Comparison of ENCODE assay signal across 20 cellular contexts in the genomic region with DNA sequence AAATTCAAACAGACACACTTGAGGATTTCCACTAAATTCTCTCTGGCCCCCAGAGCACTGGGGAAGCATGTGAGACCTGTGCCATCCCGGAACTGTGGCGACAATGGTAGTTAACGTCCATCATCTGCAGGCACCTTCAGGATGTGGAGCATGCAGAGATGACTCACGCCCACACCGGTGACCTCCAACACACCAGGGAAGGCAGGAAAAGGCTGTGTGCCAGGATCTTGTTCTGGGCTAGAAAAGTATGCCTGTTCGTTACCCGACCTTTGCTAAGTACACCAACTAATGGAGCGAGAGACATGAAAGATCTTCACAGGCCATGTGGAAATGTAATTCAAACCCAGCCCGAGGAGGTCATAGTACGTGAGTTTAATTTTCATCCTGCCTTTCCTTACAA.
DNase-seq lines count a peak whose midpoint lies in the region; ATAC-seq, FAIRE-seq and TF ChIP-seq lines count a peak whose summit lies in the region.
"Had no signal": no experiment of that assay in that cellular context is flagged by ENCODE, and none has a peak within 500 bp of the region (broad histone marks: within the 10 kb centered on the region; RNA-seq: fewer than 3 reads in every experiment).

No MANE protein-coding gene starts in this region.

- dilution Hi-C loops in endothelial cell of umbilical vein (cut with MboI; ENCODE audit: extremely low pct_ligation_motif_present, low sequenced_read_pairs): no loop called here

- H3K4ac ChIP-seq in mesendoderm (ENCODE audit: low read depth, low read length): no peak overlapping the region

- no peaks in the 10 kb centered on the region for H4K20me1 ChIP-seq in endothelial cell of umbilical vein (replicated peaks; ENCODE audit: control insufficient read depth, extremely low read depth, insufficient read depth, low read length)

- H4K8ac ChIP-seq in mesendoderm (ENCODE audit: low read depth, low read length): no peak overlapping the region

- H3K79me1 ChIP-seq in mesendoderm (ENCODE audit: low read length): no peaks in the 10 kb centered on the region

- no peak overlapping the region for H4K5ac ChIP-seq in mesendoderm (ENCODE audit: low read length)

- TF ChIP-seq CTCF in endothelial cell of umbilical vein (IDR thresholded peaks at IDR 0.05; ENCODE audit: extremely low read depth in 1 of 2, insufficient read depth in 1 of 2, low read depth in 1 of 2, low read length in 2 of 2): no peak
- no peak for TF ChIP-seq CTCF in colonic mucosa (IDR thresholded peaks at IDR 0.05)

- no peak overlapping the region for H3K18ac ChIP-seq in mesendoderm (ENCODE audit: low read length)

- no peak overlapping the region for H3K56ac ChIP-seq in mesendoderm (ENCODE audit: low read length)

- no peak for TF ChIP-seq POLR2A in endothelial cell of umbilical vein (IDR thresholded peaks at IDR 0.05; ENCODE audit: low read depth, low read length)

- POLR2A ChIA-PET in endothelial cell of umbilical vein (lab: Charles Lee): no interaction called here

- no peak overlapping the region for H3K4me3 ChIP-seq in endothelial cell of umbilical vein (replicated peaks in 1 of 3; ENCODE audit: insufficient read depth in 1 of 3, low read depth in 1 of 3, low read length in 3 of 3)
- H3K4me3 ChIP-seq in colonic mucosa: no peak overlapping the region
- no peak overlapping the region for H3K4me3 ChIP-seq in mesendoderm (ENCODE audit: low read length)

- no peak overlapping the region for H2BK15ac ChIP-seq in mesendoderm (replicated peaks; ENCODE audit: low read depth)

- H3K4me2 ChIP-seq in endothelial cell of umbilical vein (ENCODE audit: insufficient read depth, low read length): no peak overlapping the region
- no peak overlapping the region for H3K4me2 ChIP-seq in mesendoderm (ENCODE audit: low read length)

- WGBS in mesendoderm (ENCODE audit: extremely low coverage, insufficient coverage, low lambda C conversion rate): no CpG with 5 or more reads among the region's 10 CpGs

- BruUV-seq in endothelial cell of umbilical vein (replicated peaks; lab: Mats Ljungman, UMichigan): no TSS peak

- no peak for ATAC-seq in GM18909 (IDR thresholded peaks at IDR 0.05; ENCODE audit: poor library complexity, unreplicated experiment)
- ATAC-seq in HG03439 (IDR thresholded peaks at IDR 0.05; ENCODE audit: unreplicated experiment): no peak
- ATAC-seq: left ventricle myocardium superior had no signal

- H3K27me3 ChIP-seq in endothelial cell of umbilical vein (ENCODE audit: control insufficient read depth in 2 of 2, insufficient read depth in 2 of 2, low read length in 2 of 2) (peaks cover 13 to 21% of the 10 kb centered on the region in 2 experiments), colonic mucosa (no peaks in the 10 kb centered on the region), mesendoderm (ENCODE audit: insufficient read depth, low read length, poor library complexity) (no peaks in the 10 kb centered on the region)

- no peak overlapping the region for H2BK120ac ChIP-seq in mesendoderm (ENCODE audit: low read depth, low read length)

- CTCF ChIA-PET in endothelial cell of umbilical vein (lab: Charles Lee): no interaction called here

- intact Hi-C loops in endothelial cell of umbilical vein (cut with micrococcal nuclease): no loop called here
- intact Hi-C loops in colonic mucosa (cut with DNase I): no loop called here

- H3K27ac ChIP-seq in endothelial cell of umbilical vein (ENCODE audit: insufficient read depth, low read depth, low read length): no peak overlapping the region
- H3K27ac ChIP-seq in colonic mucosa: no peak overlapping the region
- no peak overlapping the region for H3K27ac ChIP-seq in mesendoderm (ENCODE audit: low read depth, low read length)
- H3K27ac ChIP-seq: HL-60 had no signal

- peak; percentile 69 for FAIRE-seq in endothelial cell of umbilical vein (lab: Jason Lieb, UNC)

- H3K23ac ChIP-seq in mesendoderm (ENCODE audit: low read length): no peak overlapping the region

- H3K9me3 ChIP-seq in endothelial cell of umbilical vein (replicated peaks; ENCODE audit: control insufficient read depth, insufficient read depth, low read length): no peaks in the 10 kb centered on the region
- no peaks in the 10 kb centered on the region for H3K9me3 ChIP-seq in colonic mucosa

- H3K9me1 ChIP-seq in endothelial cell of umbilical vein (replicated peaks; ENCODE audit: control insufficient read depth, extremely low read depth, insufficient read depth, low read length): no peaks in the 10 kb centered on the region

- no peak overlapping the region for H2AK5ac ChIP-seq in mesendoderm (ENCODE audit: low read length)

- DNase-seq in EL (peak; percentile 9), NCI-H69 (lab: John Stamatoyannopoulos, UW) (peak; percentile 81), endothelial cell of umbilical vein (ENCODE audit: low read depth, low spot score) (peak; percentile 8), renal cortical epithelial cell (ENCODE audit: low read depth) (peak; percentile 74), colonic mucosa (no peak), mesendoderm (no peak)
- DNase-seq: activated CD4-positive, alpha-beta T cell treated with anti-CD3 and anti-CD28 coated beads for 1 hour; activated CD8-positive, alpha-beta memory T cell treated with anti-CD3 and anti-CD28 coated beads, Interleukin-2, amount 50 U/mL, for 48 hours; dorsolateral prefrontal cortex; hippocampal formation; Karpas-422; left ventricle myocardium superior; NCI-H1436; NCI-H226; SIG-M5; stimulated activated CD4-positive, alpha-beta T cell treated with anti-CD3 and anti-CD28 coated beads, Interleukin-4, amount 100 ng/mL, for 24 hours; stimulated activated CD8-positive, alpha-beta memory T cell treated with anti-CD3 and anti-CD28 coated beads, Interleukin-4, amount 100 ng/mL, for 48 hours had no signal

- H3K36me3 ChIP-seq in endothelial cell of umbilical vein (ENCODE audit: control insufficient read depth in 2 of 2, extremely low read depth in 1 of 2, insufficient read depth in 2 of 2, low read length in 2 of 2): no peaks in the 10 kb centered on the region
- no peaks in the 10 kb centered on the region for H3K36me3 ChIP-seq in colonic mucosa
- H3K36me3 ChIP-seq in mesendoderm (ENCODE audit: control insufficient read depth, insufficient read depth, low read length): no peaks in the 10 kb centered on the region

- no peak overlapping the region for H3K9ac ChIP-seq in endothelial cell of umbilical vein (replicated peaks; ENCODE audit: extremely low read depth, insufficient read depth, low read length)
- no peak overlapping the region for H3K9ac ChIP-seq in colonic mucosa (ENCODE audit: low read depth in 2 of 2, low read length in 2 of 2)
- no peak overlapping the region for H3K9ac ChIP-seq in mesendoderm (ENCODE audit: low read length)

- H2AFZ ChIP-seq in endothelial cell of umbilical vein (ENCODE audit: low read depth, low read length): no peak overlapping the region

- H3K79me2 ChIP-seq in endothelial cell of umbilical vein (ENCODE audit: control insufficient read depth, insufficient read depth, low read length) (no peaks in the 10 kb centered on the region), mesendoderm (ENCODE audit: control insufficient read depth, insufficient read depth, low read length) (no peaks in the 10 kb centered on the region)

- no peak overlapping the region for H2BK5ac ChIP-seq in mesendoderm (ENCODE audit: low read length)

- H3K4me1 ChIP-seq in endothelial cell of umbilical vein (ENCODE audit: control insufficient read depth, extremely low read depth, insufficient read depth, low read length) (no peaks in the 10 kb centered on the region), colonic mucosa (no peaks in the 10 kb centered on the region), mesendoderm (ENCODE audit: control insufficient read depth, low read depth, low read length) (no peaks in the 10 kb centered on the region)

TF ChIP-seq in endothelial cell of umbilical vein, 7 proteins besides CTCF, POLR2A, EP300 and RAD21:
- TF ChIP-seq POLR2AphosphoS5 (IDR thresholded peaks at IDR 0.05; ENCODE audit: insufficient read depth, low read depth, low read length) (no peak), MYC (IDR thresholded peaks at IDR 0.05; ENCODE audit: low read depth, low read length) (no peak), JUN (IDR thresholded peaks at IDR 0.05; ENCODE audit: borderline replicate concordance, insufficient read depth, insufficient read length, low read depth) (no peak), EZH2 (IDR thresholded peaks at IDR 0.05; ENCODE audit: borderline replicate concordance, low read depth, low read length, severe bottlenecking) (no peak), FOS (IDR thresholded peaks at IDR 0.05; ENCODE audit: borderline replicate concordance, insufficient read depth, low read length) (no peak), GATA2 (IDR thresholded peaks at IDR 0.05; ENCODE audit: insufficient read depth, insufficient read length, low read depth, low read length) (no peak)
- TF ChIP-seq, protein P1, sequence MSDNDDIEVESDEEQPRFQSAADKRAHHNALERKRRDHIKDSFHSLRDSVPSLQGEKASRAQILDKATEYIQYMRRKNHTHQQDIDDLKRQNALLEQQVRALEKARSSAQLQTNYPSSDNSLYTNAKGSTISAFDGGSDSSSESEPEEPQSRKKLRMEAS (IDR thresholded peaks at IDR 0.05; ENCODE audit: insufficient read depth, insufficient read length): no peak

Comparison
In these comparisons a context has a peak if more than half of its experiments do, and no peak if none do; other contexts are left out.
1. DNase-seq: peak in EL (single experiment), NCI-H69 (single experiment), endothelial cell of umbilical vein (single experiment) and renal cortical epithelial cell (single experiment); none in colonic mucosa (single experiment) and mesendoderm (single experiment).